ENCODE assay signal across 1 cellular context in the genomic region with DNA sequence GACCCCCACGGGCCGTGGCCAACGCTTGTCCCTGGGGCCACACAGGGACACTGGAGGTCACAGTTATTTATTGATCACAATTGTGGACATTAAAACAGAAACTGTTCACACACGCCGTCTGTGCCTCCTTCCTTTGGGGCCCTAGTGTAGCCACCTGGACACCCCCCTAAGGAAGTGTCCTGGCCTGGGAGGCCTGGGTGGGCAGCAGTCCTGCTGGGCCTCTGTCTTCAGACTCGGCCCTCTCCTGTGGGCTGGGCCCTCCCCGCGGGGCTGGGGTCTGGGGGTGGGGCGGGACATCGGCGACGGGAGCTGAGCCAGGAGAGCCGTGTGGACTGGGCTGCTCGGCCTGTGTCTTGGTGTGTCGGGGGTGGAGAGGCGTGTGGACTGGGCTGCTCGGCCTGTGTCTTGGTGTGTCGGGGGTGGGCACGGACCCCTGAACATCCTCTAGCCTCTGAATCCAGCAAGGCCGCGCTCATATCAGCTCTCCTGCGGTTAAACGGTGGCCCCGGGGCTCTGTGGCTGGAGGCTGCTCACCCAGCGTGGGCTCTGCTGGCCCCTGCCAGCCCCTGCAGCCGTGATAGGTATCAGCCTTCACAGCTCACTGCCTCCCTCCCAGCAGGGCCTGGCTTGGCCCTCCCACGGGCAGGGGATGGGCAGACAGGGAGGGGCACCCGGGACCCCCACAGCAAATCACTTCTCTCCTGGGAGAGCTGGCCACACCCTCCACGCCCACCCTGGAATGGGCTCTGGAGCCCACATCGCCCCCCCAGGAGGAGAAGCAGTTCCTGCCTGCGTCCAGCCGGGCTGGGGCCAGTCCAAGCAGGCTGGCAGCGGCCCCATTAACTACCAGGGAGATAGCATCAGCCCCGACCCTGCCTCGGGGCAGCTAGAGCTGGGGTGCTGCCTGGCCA.
TF ChIP-seq lines count a peak whose summit lies in the region.

No MANE protein-coding gene starts in this region.

TF ChIP-seq in K562, 482 proteins besides CTCF, POLR2A, EP300 and RAD21 (continued from another document and continues in another):
- TF ChIP-seq, protein P1, sequence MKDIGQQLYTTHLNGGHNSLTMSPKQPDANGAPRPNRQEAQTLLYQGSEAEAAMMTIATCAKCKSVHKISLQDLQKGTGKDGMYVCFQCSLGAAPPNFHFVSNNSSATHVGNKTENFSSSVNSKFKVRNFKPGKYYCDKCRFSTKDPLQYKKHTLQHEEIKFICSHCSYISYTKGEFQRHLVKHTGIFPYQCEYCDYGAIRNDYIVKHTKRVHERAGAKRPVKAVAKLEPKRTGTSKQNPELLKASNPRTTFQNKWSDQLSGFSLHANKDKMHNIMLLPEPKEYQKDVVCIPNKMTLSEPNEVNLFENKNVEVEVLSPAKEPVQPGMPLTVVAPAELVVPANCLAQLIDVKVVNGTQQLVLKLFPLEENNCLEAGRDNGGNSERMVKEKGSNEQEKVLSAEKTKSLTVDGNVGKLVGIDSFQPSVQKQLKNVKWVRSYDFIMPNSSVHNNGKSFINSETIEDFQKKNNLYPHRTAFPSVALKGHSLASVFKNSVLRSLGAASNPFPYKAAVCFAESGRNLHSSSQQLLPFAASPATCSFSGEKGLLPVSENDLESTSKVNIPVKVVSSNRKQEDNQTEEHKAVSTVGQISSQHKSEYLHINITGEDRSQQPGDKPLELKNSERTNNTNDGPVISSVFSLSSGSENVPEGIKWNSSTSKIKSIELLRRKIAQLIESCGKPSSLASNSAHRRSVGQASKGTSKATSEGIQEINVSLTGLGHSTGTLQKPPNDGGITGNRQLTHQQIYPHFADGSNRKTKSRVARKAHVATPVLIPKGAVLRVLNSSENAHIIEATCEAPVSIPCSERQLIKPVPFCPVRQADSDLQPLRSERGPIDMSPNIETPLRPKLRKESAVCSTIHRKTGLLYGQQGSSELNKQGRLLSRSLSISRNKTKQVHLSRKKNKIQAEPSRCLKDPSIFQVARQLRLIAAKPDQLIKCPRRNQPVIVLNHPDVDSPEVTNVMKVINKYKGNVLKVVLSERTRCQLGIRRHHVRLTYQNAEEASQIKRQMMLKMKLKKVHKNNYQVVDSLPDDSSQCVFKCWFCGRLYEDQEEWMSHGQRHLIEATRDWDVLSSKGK (CRISPR knock-in tag; IDR thresholded peaks at IDR 0.05): no peak
- TF ChIP-seq YY1 (IDR thresholded peaks at IDR 0.05; ENCODE audit: borderline replicate concordance in 1 of 3, control insufficient read depth in 1 of 3, extremely low read depth in 1 of 3, insufficient read depth in 3 of 3, insufficient read length in 1 of 3, insufficient replicate concordance in 2 of 3, low read depth in 1 of 3, low read length in 2 of 3): no peak
- no peak for TF ChIP-seq TSC22D4 (tag; IDR thresholded peaks at IDR 0.05)
- no peak for TF ChIP-seq ARID2 (IDR thresholded peaks at IDR 0.05)
- no peak for TF ChIP-seq KLF10 (CRISPR knock-in tag; IDR thresholded peaks at IDR 0.05)
- TF ChIP-seq SRSF7 (optimal IDR thresholded peaks at IDR 0.05; ENCODE audit: low read depth, low read length): no peak
- TF ChIP-seq, protein P2, sequence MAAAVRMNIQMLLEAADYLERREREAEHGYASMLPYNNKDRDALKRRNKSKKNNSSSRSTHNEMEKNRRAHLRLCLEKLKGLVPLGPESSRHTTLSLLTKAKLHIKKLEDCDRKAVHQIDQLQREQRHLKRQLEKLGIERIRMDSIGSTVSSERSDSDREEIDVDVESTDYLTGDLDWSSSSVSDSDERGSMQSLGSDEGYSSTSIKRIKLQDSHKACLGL (CRISPR knock-in tag; IDR thresholded peaks at IDR 0.05; ENCODE audit: borderline replicate concordance, poor library complexity, severe bottlenecking): no peak
- no peak for TF ChIP-seq NFIC (IDR thresholded peaks at IDR 0.05)
- TF ChIP-seq, protein P3, sequence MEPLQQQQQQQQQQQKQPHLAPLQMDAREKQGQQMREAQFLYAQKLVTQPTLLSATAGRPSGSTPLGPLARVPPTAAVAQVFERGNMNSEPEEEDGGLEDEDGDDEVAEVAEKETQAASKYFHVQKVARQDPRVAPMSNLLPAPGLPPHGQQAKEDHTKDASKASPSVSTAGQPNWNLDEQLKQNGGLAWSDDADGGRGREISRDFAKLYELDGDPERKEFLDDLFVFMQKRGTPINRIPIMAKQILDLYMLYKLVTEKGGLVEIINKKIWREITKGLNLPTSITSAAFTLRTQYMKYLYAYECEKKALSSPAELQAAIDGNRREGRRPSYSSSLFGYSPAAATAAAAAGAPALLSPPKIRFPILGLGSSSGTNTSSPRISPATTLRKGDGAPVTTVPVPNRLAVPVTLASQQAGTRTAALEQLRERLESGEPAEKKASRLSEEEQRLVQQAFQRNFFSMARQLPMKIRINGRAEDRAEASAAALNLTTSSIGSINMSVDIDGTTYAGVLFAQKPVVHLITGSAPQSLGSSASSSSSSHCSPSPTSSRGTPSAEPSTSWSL (CRISPR knock-in tag; IDR thresholded peaks at IDR 0.05; ENCODE audit: borderline replicate concordance): no peak
- TF ChIP-seq ZNF589 (CRISPR knock-in tag; IDR thresholded peaks at IDR 0.05; ENCODE audit: low read depth): 0 out of 2 replicates have a peak, but pooled peaks have one; percentile 28
- no peak for TF ChIP-seq NCOA4 (IDR thresholded peaks at IDR 0.05; ENCODE audit: partially characterized antibody)
- peak; percentile 8; the same call in 1 of the 2 replicates for TF ChIP-seq ARID1B (IDR thresholded peaks at IDR 0.05)
- TF ChIP-seq NFXL1 (CRISPR knock-in tag; IDR thresholded peaks at IDR 0.05): no peak
- TF ChIP-seq ZNF592 (IDR thresholded peaks at IDR 0.05): peak; percentile 34; the same call in 1 of the 2 replicates
- TF ChIP-seq ZBTB1 (CRISPR knock-in tag; IDR thresholded peaks at IDR 0.05; ENCODE audit: borderline replicate concordance, low read depth): no peak
- TF ChIP-seq POLR3A (IDR thresholded peaks at IDR 0.05; ENCODE audit: borderline replicate concordance, extremely low read depth, insufficient read depth, insufficient read length): no peak
- no peak for TF ChIP-seq HMBOX1 (IDR thresholded peaks at IDR 0.05)
- no peak for TF ChIP-seq SMARCA4 (IDR thresholded peaks at IDR 0.05)
- TF ChIP-seq POLR2AphosphoS5 (IDR thresholded peaks at IDR 0.05; ENCODE audit: control insufficient read depth, insufficient read depth, low read depth, low read length): no peak
- no peak for TF ChIP-seq MYC (IDR thresholded peaks at IDR 0.05; ENCODE audit: low read depth, low read length)
- TF ChIP-seq MYC (CRISPR knock-in tag; IDR thresholded peaks at IDR 0.05; ENCODE audit: borderline replicate concordance, low read depth): no peak
- TF ChIP-seq RBFOX2 (IDR thresholded peaks at IDR 0.05; ENCODE audit: low read depth, low read length): no peak
- no peak for TF ChIP-seq FOXA3 (CRISPR knock-in tag; conservative IDR thresholded peaks at IDR 0.05 in 1 of 2, IDR thresholded peaks at IDR 0.05 in 1 of 2)
- TF ChIP-seq HBP1 (CRISPR knock-in tag; IDR thresholded peaks at IDR 0.05): no peak
- TF ChIP-seq GATA2 (CRISPR knock-in tag; IDR thresholded peaks at IDR 0.05): peak; percentile 43; the same call in 1 of the 2 replicates
- TF ChIP-seq SMAD2 (IDR thresholded peaks at IDR 0.05; ENCODE audit: low read depth, low read length): no peak
- no peak for TF ChIP-seq TRIM28 (IDR thresholded peaks at IDR 0.05)
- no peak for TF ChIP-seq RAD51 (IDR thresholded peaks at IDR 0.05; ENCODE audit: borderline replicate concordance, low read depth)
- peak; percentile 61 for TF ChIP-seq VEZF1 (CRISPR knock-in tag; IDR thresholded peaks at IDR 0.05)
- peak; percentile 29; the same call in 1 of the 2 replicates for TF ChIP-seq KLF16 (IDR thresholded peaks at IDR 0.05)
- TF ChIP-seq ATF7 (IDR thresholded peaks at IDR 0.05): no peak
- 0 out of 2 replicates have a peak, but pooled peaks have one; percentile 14 for TF ChIP-seq E2F3 (CRISPR knock-in tag; IDR thresholded peaks at IDR 0.05)
- TF ChIP-seq, protein P4, sequence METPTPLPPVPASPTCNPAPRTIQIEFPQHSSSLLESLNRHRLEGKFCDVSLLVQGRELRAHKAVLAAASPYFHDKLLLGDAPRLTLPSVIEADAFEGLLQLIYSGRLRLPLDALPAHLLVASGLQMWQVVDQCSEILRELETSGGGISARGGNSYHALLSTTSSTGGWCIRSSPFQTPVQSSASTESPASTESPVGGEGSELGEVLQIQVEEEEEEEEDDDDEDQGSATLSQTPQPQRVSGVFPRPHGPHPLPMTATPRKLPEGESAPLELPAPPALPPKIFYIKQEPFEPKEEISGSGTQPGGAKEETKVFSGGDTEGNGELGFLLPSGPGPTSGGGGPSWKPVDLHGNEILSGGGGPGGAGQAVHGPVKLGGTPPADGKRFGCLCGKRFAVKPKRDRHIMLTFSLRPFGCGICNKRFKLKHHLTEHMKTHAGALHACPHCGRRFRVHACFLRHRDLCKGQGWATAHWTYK (CRISPR knock-in tag; IDR thresholded peaks at IDR 0.05): peak; percentile 64; the same call in 1 of the 2 replicates
- TF ChIP-seq CBFA2T2 (conservative IDR thresholded peaks at IDR 0.05): no peak
- no peak for TF ChIP-seq ZNF444 (CRISPR knock-in tag; IDR thresholded peaks at IDR 0.05)
- TF ChIP-seq HCFC1 (IDR thresholded peaks at IDR 0.05; ENCODE audit: low read depth, low read length): no peak
- no peak for TF ChIP-seq CHCHD3 (CRISPR knock-in tag; IDR thresholded peaks at IDR 0.05)
- TF ChIP-seq MTA1 (IDR thresholded peaks at IDR 0.05; ENCODE audit: borderline replicate concordance): no peak
- TF ChIP-seq E4F1 (CRISPR knock-in tag; IDR thresholded peaks at IDR 0.05; ENCODE audit: borderline replicate concordance): no peak
